ENCODE assay signal across 24 cellular contexts in the genomic region with DNA sequence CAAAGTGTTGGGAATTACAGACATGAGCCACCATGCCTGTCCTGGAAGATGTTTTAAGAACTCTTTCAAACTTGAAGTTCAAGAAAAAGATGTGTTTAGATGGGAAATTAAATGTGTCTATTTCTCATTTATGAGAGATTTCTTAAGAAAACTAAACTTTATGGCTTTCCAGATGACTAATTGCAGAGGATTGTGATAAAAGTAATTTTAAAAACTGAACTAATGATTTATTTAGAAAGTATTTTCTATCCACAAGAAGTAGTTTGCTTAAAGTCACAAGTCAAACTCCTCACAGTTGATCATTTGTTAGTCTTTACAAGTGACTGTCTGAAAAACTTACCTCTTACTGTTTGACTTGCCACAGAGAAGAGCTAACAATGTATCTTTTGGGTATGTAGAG.
DNase-seq lines count a peak whose midpoint lies in the region; ATAC-seq and TF ChIP-seq lines count a peak whose summit lies in the region.
"Had no signal": no experiment of that assay in that cellular context is flagged by ENCODE, and none has a peak within 500 bp of the region (broad histone marks: within the 10 kb centered on the region; RNA-seq: fewer than 3 reads in every experiment).

No MANE protein-coding gene starts in this region.

- TF ChIP-seq CTCF in astrocyte of the spinal cord (IDR thresholded peaks at IDR 0.05; ENCODE audit: low read depth, low read length) (no peak), fibroblast of villous mesenchyme (IDR thresholded peaks at IDR 0.05; ENCODE audit: insufficient read depth, low read depth, low read length) (no peak)

- no peak overlapping the region for H3K9ac ChIP-seq in skeletal muscle satellite cell (ENCODE audit: low read depth, low read length)
- H3K9ac ChIP-seq: KMS-11, SK-N-SH had no signal

- in situ Hi-C loops in astrocyte of the spinal cord (cut with HindIII; ENCODE audit: low sequenced_read_pairs), result no loop called here

- peak overlapping the region in 1 of 2 donors; percentile 23 for H3K27ac Mint-ChIP-seq in natural killer cell treated with Interleukin-12 subunit alpha and Interleukin-12 subunit beta and Interleukin-15 and Interleukin-18, amount 100 ng/mL, for 72 hours
- H3K27ac Mint-ChIP-seq: CD4-positive, CD25-positive, alpha-beta regulatory T cell; IgD-negative memory B cell had no signal

- H3K4me3 ChIP-seq in astrocyte of the spinal cord (ENCODE audit: low read depth, low read length) (no peak overlapping the region), fibroblast of villous mesenchyme (ENCODE audit: low read depth, low read length) (no peak overlapping the region), skeletal muscle satellite cell (ENCODE audit: low read length) (no peak overlapping the region)

- H3K9me3 Mint-ChIP-seq in natural killer cell treated with Interleukin-12 subunit alpha and Interleukin-12 subunit beta and Interleukin-15 and Interleukin-18, amount 100 ng/mL, for 72 hours, result no peaks in the 10 kb centered on the region

- H3K36me3 ChIP-seq in skeletal muscle satellite cell (ENCODE audit: insufficient read depth, low read length), result no peaks in the 10 kb centered on the region

- no peaks in the 10 kb centered on the region for H3K9me3 ChIP-seq in skeletal muscle satellite cell (replicated peaks; ENCODE audit: low read length)
- H3K9me3 ChIP-seq: SK-N-SH had no signal

- ATAC-seq in natural killer cell treated with Interleukin-12 subunit alpha and Interleukin-12 subunit beta and Interleukin-15 and Interleukin-18, amount 100 ng/mL, for 72 hours, result no peak
- ATAC-seq: HCT116 had no signal

- H3K4me1 Mint-ChIP-seq in natural killer cell treated with Interleukin-12 subunit alpha and Interleukin-12 subunit beta and Interleukin-15 and Interleukin-18, amount 100 ng/mL, for 72 hours (ENCODE audit: low read depth in 2 of 2), result peaks cover 0 to 4% of the 10 kb centered on the region in 2 donors
- H3K4me1 Mint-ChIP-seq: CD4-positive, CD25-positive, alpha-beta regulatory T cell; IgD-negative memory B cell had no signal

- peak; percentile 4 for DNase-seq in ELR (ENCODE audit: low read depth)
- peak; percentile 7 for DNase-seq in astrocyte of the spinal cord (ENCODE audit: low read depth, low spot score)
- peak; percentile 40 for DNase-seq in fibroblast of villous mesenchyme (ENCODE audit: low read depth)
- DNase-seq in activated CD4-positive, alpha-beta T cell treated with anti-CD3 and anti-CD28 coated beads for 48 hours, result no peak
- no peak for DNase-seq in GDM1 (lab: John Stamatoyannopoulos, UW)
- no peak for DNase-seq in natural killer cell treated with Interleukin-12 subunit alpha and Interleukin-12 subunit beta and Interleukin-15 and Interleukin-18, amount 100 ng/mL, for 72 hours (ENCODE audit: low spot score)
- DNase-seq in MV-4-11 (lab: John Stamatoyannopoulos, UW), result no peak
- DNase-seq: 8988T; CD4-positive, CD25-positive, alpha-beta regulatory T cell; DMS153; DND-41; NCI-H1092 treated with DMSO at 0.1 percent for 48 hours; NCI-H1436; NCI-H187; NCI-H2081 treated with DMSO at 0.1 percent for 48 hours; NCI-H2171 treated with DMSO at 0.1 percent for 48 hours; NCI-H345; NCI-H524; NCI-H774; SK-N-SH had no signal

- no peaks in the 10 kb centered on the region for H3K36me3 Mint-ChIP-seq in natural killer cell treated with Interleukin-12 subunit alpha and Interleukin-12 subunit beta and Interleukin-15 and Interleukin-18, amount 100 ng/mL, for 72 hours
- H3K36me3 Mint-ChIP-seq: CD4-positive, CD25-positive, alpha-beta regulatory T cell had no signal

- H3K4me3 Mint-ChIP-seq in natural killer cell treated with Interleukin-12 subunit alpha and Interleukin-12 subunit beta and Interleukin-15 and Interleukin-18, amount 100 ng/mL, for 72 hours, result no peak overlapping the region
- H3K4me3 Mint-ChIP-seq: CD4-positive, CD25-positive, alpha-beta regulatory T cell; IgD-negative memory B cell had no signal

- peaks cover 13% of the 10 kb centered on the region for H3K4me1 ChIP-seq in skeletal muscle satellite cell (ENCODE audit: control insufficient read depth, insufficient read depth, low read length)

- peak overlapping the region; percentile 7 for H3K4me2 ChIP-seq in skeletal muscle satellite cell (ENCODE audit: low read length)
- H3K4me2 ChIP-seq: KMS-11, SK-N-SH had no signal

- H3K27me3 ChIP-seq in skeletal muscle satellite cell (ENCODE audit: control insufficient read depth, insufficient read depth, low read length), result no peaks in the 10 kb centered on the region

- H3K27me3 Mint-ChIP-seq in natural killer cell treated with Interleukin-12 subunit alpha and Interleukin-12 subunit beta and Interleukin-15 and Interleukin-18, amount 100 ng/mL, for 72 hours, result peaks cover 0 to 3% of the 10 kb centered on the region in 2 donors
- H3K27me3 Mint-ChIP-seq: CD4-positive, CD25-positive, alpha-beta regulatory T cell; IgD-negative memory B cell had no signal

Comparison
In these comparisons a context has a peak if more than half of its experiments do, and no peak if none do; other contexts are left out.
1. DNase-seq: peak in ELR (single experiment), astrocyte of the spinal cord (single experiment) and fibroblast of villous mesenchyme (single experiment); none in activated CD4-positive, alpha-beta T cell treated with anti-CD3 and anti-CD28 coated beads for 48 hours (single experiment), GDM1 (single experiment), natural killer cell treated with Interleukin-12 subunit alpha and Interleukin-12 subunit beta and Interleukin-15 and Interleukin-18, amount 100 ng/mL, for 72 hours (single experiment) and MV-4-11 (single experiment).